8 cellular contexts compared by ENCODE assay signal in the genomic region with DNA sequence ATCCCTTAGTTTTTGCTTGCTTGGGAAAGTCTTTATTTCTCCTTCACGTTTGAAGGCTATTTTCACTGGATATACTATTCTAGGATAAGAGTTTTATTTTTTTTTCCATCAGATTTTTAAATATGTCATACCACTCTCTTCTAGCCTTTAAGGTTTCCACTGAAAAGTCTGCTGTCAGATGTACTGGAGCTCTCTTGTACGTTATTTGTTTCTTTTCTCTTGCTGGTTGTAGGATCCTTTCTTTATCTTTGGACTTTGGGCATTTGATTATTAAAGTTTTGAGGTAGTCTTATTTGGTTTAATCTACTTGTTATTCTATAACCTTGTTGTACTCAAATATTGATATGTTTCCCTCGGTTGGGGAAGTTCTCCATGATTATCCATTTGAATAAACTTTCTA.
"Had no signal": no experiment of that assay in that cellular context is flagged by ENCODE, and none has a peak within 500 bp of the region (broad histone marks: within the 10 kb centered on the region; RNA-seq: fewer than 3 reads in every experiment).

No MANE protein-coding gene starts in this region.

- H3K4me1 Mint-ChIP-seq: GM23338, H9 had no signal

- ATAC-seq: GM23338, HCT116 had no signal

- H3K4me3 Mint-ChIP-seq: GM23338, H9, HFFc6 had no signal

- DNase-seq: GM23248, GOT3, H7, H9, HCEC 1CT, HFFc6 had no signal

- H3K27ac Mint-ChIP-seq: GM23338, H9, HFFc6 had no signal
